Comparison of ENCODE assay signal across 19 cellular contexts in the genomic region with DNA sequence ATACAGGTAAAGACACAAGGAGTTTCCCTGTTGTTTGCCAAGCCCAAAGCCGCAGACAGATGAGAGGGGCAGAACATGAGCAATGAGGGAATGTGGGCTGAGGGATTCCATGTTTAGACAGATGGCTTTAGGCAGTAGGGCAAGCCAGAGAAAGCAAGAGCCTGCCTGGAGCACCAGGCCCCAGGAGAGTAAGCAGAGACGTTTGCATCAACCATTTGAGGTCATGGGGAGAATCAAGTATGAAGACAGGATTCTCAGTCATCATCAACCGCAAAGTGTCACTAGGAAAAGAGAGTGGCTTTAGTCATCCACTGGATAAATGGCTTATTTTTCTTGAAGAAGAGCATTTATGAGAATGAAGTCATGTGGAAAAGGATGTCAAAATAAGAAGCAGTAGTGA.
"Had no signal": no experiment of that assay in that cellular context is flagged by ENCODE, and none has a peak within 500 bp of the region (broad histone marks: within the 10 kb centered on the region; RNA-seq: fewer than 3 reads in every experiment).

No MANE protein-coding gene starts in this region.

- H3K36me3 ChIP-seq: colonic mucosa, right atrium auricular region, stomach, thoracic aorta had no signal

- H3K36me3 Mint-ChIP-seq: immature natural killer cell had no signal

- H3K4me3 Mint-ChIP-seq: activated naive CD4-positive, alpha-beta T cell treated with anti-CD3 and anti-CD28 coated beads for 36 hours; activated T-helper 17 cell treated with anti-CD3 and anti-CD28 coated beads, Interleukin-2, amount 50 U/mL, for 72 hours; immature natural killer cell; nephron had no signal

- H3K4me3 ChIP-seq: colonic mucosa, right atrium auricular region, stomach, thoracic aorta had no signal

- H3K9me3 Mint-ChIP-seq: activated naive CD4-positive, alpha-beta T cell treated with anti-CD3 and anti-CD28 coated beads for 36 hours; activated T-helper 17 cell treated with anti-CD3 and anti-CD28 coated beads, Interleukin-2, amount 50 U/mL, for 72 hours; immature natural killer cell; nephron had no signal

- H3K27ac Mint-ChIP-seq: activated naive CD4-positive, alpha-beta T cell treated with anti-CD3 and anti-CD28 coated beads for 36 hours; activated T-helper 17 cell treated with anti-CD3 and anti-CD28 coated beads, Interleukin-2, amount 50 U/mL, for 72 hours; immature natural killer cell; nephron; progenitor cell of endocrine pancreas had no signal

- ATAC-seq: activated CD4-positive, CD25-positive, alpha-beta regulatory T cell treated with anti-CD3 and anti-CD28 coated beads, Interleukin-2, amount 50 U/mL, for 24 hours; activated T-helper 17 cell treated with anti-CD3 and anti-CD28 coated beads, Interleukin-2, amount 50 U/mL, for 72 hours had no signal

- DNase-seq: activated CD4-positive, alpha-beta T cell treated with anti-CD3 and anti-CD28 coated beads, Interleukin-2, amount 50 U/mL, for 1 hour; activated naive CD4-positive, alpha-beta T cell treated with anti-CD3 and anti-CD28 coated beads for 36 hours; central memory CD4-positive, alpha-beta T cell; colonic mucosa; effector CD8-positive, alpha-beta T cell; head of caudate nucleus; immature natural killer cell; mesendoderm; occipital lobe; stimulated activated CD4-positive, alpha-beta T cell treated with anti-CD3 and anti-CD28 coated beads, Interleukin-1b, Interleukin-23, amount 100 ng/mL, for 48 hours; stomach had no signal

- H3K9me3 ChIP-seq: colonic mucosa, right atrium auricular region, stomach, thoracic aorta had no signal

- H3K4me1 Mint-ChIP-seq: activated T-helper 17 cell treated with anti-CD3 and anti-CD28 coated beads, Interleukin-2, amount 50 U/mL, for 72 hours; immature natural killer cell; nephron had no signal

- FAIRE-seq: endothelial cell of umbilical vein, frontal cortex had no signal

- H3K27me3 Mint-ChIP-seq: activated T-helper 17 cell treated with anti-CD3 and anti-CD28 coated beads, Interleukin-2, amount 50 U/mL, for 72 hours; progenitor cell of endocrine pancreas had no signal

- H3K27ac ChIP-seq: colonic mucosa, right atrium auricular region, stomach, thoracic aorta had no signal

- H3K4me1 ChIP-seq: colonic mucosa, right atrium auricular region, stomach had no signal

- H3K27me3 ChIP-seq: colonic mucosa, right atrium auricular region, stomach had no signal
